8 cellular contexts compared by ENCODE assay signal in the genomic region with DNA sequence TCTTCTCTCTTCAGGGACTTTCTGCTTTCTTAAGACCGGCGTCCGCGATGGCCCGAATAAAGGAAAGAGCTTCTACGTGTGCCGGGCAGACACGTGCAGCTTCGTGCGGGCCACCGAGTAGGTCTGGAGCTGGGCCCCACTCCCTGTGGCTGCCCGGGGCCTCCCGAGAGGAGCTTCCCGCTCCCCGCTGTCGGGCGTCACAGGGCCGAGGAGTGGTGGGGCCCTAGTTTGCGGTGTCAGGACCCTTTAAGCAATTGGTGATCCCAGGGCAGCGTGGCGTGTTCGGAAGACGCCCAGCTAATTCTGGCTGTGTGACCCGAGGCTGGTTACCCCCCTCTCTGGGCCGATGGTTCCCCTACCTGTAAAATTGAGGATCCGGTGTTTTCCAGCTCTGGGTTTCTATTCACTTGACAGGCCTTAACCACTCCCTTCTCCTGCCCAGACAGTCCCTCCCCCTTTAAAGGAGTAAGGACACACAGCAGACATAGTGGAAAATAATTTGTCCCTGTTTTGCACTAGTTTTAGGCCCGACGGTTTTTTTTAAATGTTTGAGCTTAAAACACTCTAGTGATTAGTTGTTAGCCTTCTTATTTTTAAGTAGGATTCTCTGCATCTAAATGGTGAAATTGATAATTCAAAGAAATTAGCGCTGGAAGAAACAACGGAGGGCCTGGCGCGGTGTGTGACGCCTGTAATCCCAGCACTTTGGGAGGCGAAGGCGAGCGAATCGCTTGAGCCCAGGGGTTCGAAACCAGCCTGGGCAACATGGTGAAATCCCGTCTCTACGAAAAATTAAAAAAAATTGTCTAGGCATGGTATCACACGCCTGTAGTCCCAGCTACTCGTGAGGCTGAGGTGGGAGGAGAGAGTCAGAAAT. TPM values are rescaled to one million over a fixed set of nuclear protein-coding genes. Genes with fewer than 3 reads are reported as not detected.
DNase-seq lines count a peak whose midpoint lies in the region; ATAC-seq, FAIRE-seq and TF ChIP-seq lines count a peak whose summit lies in the region.
"Had no signal": no experiment of that assay in that cellular context is flagged by ENCODE, and none has a peak within 500 bp of the region (broad histone marks: within the 10 kb centered on the region; RNA-seq: fewer than 3 reads in every experiment).

No MANE protein-coding gene starts in this region.

- intact Hi-C loops in natural killer cell (cut with micrococcal nuclease), result loop anchor here (1.0 to 2.0 kb wide), 2 partner anchors 323 to 490 kb away; partner anchors contain the start of gene CD58

- H2AFZ ChIP-seq in SK-N-SH (ENCODE audit: low read depth), result peak overlapping the region; percentile 85

- no peaks in the 10 kb centered on the region for H3K9me3 ChIP-seq in SK-N-SH

- DNase-seq in D721Med (ENCODE audit: insufficient read length, low spot score) (peak; percentile 24), SK-N-SH (peak; percentile 61), natural killer cell (no peak), superior temporal gyrus (ENCODE audit: extremely low spot score) (no peak)

- peaks cover 8% of the 10 kb centered on the region for H3K79me2 ChIP-seq in SK-N-SH (ENCODE audit: insufficient read depth)

- H4K20me1 ChIP-seq in SK-N-SH (ENCODE audit: insufficient read depth), result no peaks in the 10 kb centered on the region

- H3K27me3 Mint-ChIP-seq in natural killer cell (ENCODE audit: low read depth in 2 of 2), result no peaks in the 10 kb centered on the region
- H3K27me3 Mint-ChIP-seq: dendritic cell treated with granulocyte-macrophage colony-stimulating factor and Interleukin-4, amounts not matched to agents 40 ng/mL and 50 ng/mL, for 4 days had no signal

- CTCF ChIA-PET in SK-N-SH (lab: Yijun Ruan, JAX), result interaction anchor here (0.8 to 5.7 kb wide), 14 partner anchors 7 to 576 kb away, joined by 3 to 42 read pairs (median 4); partner anchors contain the start of gene TRIM45

- WGBS in SK-N-SH (ENCODE audit: low lambda C conversion rate), result 60% methylated on average over 20 of the region's 42 CpGs

- POLR2A ChIA-PET in SK-N-SH (lab: Yijun Ruan, JAX), result interaction anchor here (0.5 to 1.1 kb wide), 7 partner anchors 140 to 1064 kb away, joined by 3 to 5 read pairs (median 3); partner anchors contain the start of gene IGSF3

- H3K36me3 Mint-ChIP-seq in natural killer cell, result no peaks in the 10 kb centered on the region

- no peak for TF ChIP-seq EP300 in SK-N-SH (IDR thresholded peaks at IDR 0.05; ENCODE audit: borderline replicate concordance in 1 of 2, low read depth in 1 of 2, low read length in 1 of 2)

- peak overlapping the region; percentile 76 to 91 for H3K4me3 ChIP-seq in SK-N-SH (ENCODE audit: low read depth in 2 of 2, low read length in 1 of 2)

- H3K9ac ChIP-seq in SK-N-SH, result peak overlapping the region; percentile 70

- no peak for FAIRE-seq in D721Med (lab: Jason Lieb, UNC)

- no peak overlapping the region for H3K27ac Mint-ChIP-seq in natural killer cell
- H3K27ac Mint-ChIP-seq: dendritic cell treated with granulocyte-macrophage colony-stimulating factor and Interleukin-4, amounts not matched to agents 40 ng/mL and 50 ng/mL, for 4 days had no signal

- H3K4me3 Mint-ChIP-seq in natural killer cell, result no peak overlapping the region
- H3K4me3 Mint-ChIP-seq: dendritic cell treated with granulocyte-macrophage colony-stimulating factor and Interleukin-4, amounts not matched to agents 40 ng/mL and 50 ng/mL, for 4 days had no signal

- TF ChIP-seq RAD21 in SK-N-SH (IDR thresholded peaks at IDR 0.05; ENCODE audit: low read length), result no peak

- ATAC-seq in GM18909 (IDR thresholded peaks at IDR 0.05; ENCODE audit: poor library complexity, unreplicated experiment), result peak; percentile 5
- ATAC-seq in HG03196 (IDR thresholded peaks at IDR 0.05; ENCODE audit: unreplicated experiment), result peak; percentile 6
- peak; percentile 67 for ATAC-seq in esophagus mucosa
- ATAC-seq in natural killer cell, result peak; percentile 8 to 14 (median 9)

- H3F3A ChIP-seq in SK-N-SH (replicated peaks; ENCODE audit: insufficient read depth), result peaks cover 4% of the 10 kb centered on the region

- H3K36me3 ChIP-seq in SK-N-SH (replicated peaks in 1 of 2; ENCODE audit: control insufficient read depth in 1 of 2, insufficient read depth in 2 of 2, low read length in 1 of 2), result peaks cover 6 to 9% of the 10 kb centered on the region in 2 experiments

- H3K4me2 ChIP-seq in SK-N-SH, result peak overlapping the region; percentile 84

- H3K27me3 ChIP-seq in SK-N-SH (ENCODE audit: insufficient read depth), result no peaks in the 10 kb centered on the region

- peak overlapping the region in 1 of 2 experiments; percentile 53; a peak in 1 of 4 replicates for H3K27ac ChIP-seq in SK-N-SH (ENCODE audit: low read depth in 2 of 2, low read length in 1 of 2)

- H3K4me1 ChIP-seq in SK-N-SH (ENCODE audit: control insufficient read depth in 1 of 2, insufficient read depth in 2 of 2, low read depth in 1 of 2, low read length in 1 of 2), result peaks cover 7 to 13% of the 10 kb centered on the region in 2 experiments; a peak in 3 of 4 replicates

- H3K9me3 Mint-ChIP-seq in natural killer cell, result no peaks in the 10 kb centered on the region
- H3K9me3 Mint-ChIP-seq: dendritic cell treated with granulocyte-macrophage colony-stimulating factor and Interleukin-4, amounts not matched to agents 40 ng/mL and 50 ng/mL, for 4 days had no signal

- H3K9me2 ChIP-seq in SK-N-SH, result no peaks in the 10 kb centered on the region

- TF ChIP-seq CTCF in D721Med (IDR thresholded peaks at IDR 0.05; ENCODE audit: insufficient read depth, missing control alignments) (no peak), SK-N-SH (IDR thresholded peaks at IDR 0.05) (no peak), natural killer cell (IDR thresholded peaks at IDR 0.05) (no peak)

- H3K4me1 Mint-ChIP-seq in natural killer cell, result peaks cover 9 to 16% of the 10 kb centered on the region in 2 donors

TF ChIP-seq in SK-N-SH, 30 proteins besides CTCF, POLR2A, EP300 and RAD21:
- TF ChIP-seq SIN3A (IDR thresholded peaks at IDR 0.05; ENCODE audit: borderline replicate concordance, low read depth, low read length) (peak; percentile 49; the same call in 1 of the 2 replicates), MXI1 (IDR thresholded peaks at IDR 0.05; ENCODE audit: low read depth, low read length) (peak; percentile 71; the same call in 1 of the 2 replicates), MAX (IDR thresholded peaks at IDR 0.05; ENCODE audit: low read depth) (peak; percentile 88), TCF12 (IDR thresholded peaks at IDR 0.05) (no peak), POLR2AphosphoS5 (IDR thresholded peaks at IDR 0.05; ENCODE audit: low read depth, low read length) (no peak), ELF1 (IDR thresholded peaks at IDR 0.05) (no peak), REST (IDR thresholded peaks at IDR 0.05; ENCODE audit: low read depth, low read length) (no peak), SMC3 (IDR thresholded peaks at IDR 0.05; ENCODE audit: low read depth, low read length) (no peak), EZH2phosphoT487 (IDR thresholded peaks at IDR 0.05; ENCODE audit: borderline replicate concordance, low read depth) (no peak)
TF ChIP-seq in SK-N-SH: peak in this region for 3.

RNA-seq across cellular contexts. Expression of gene TTF2, which starts 0.6 kb away (rescaled TPM):
- 10.8 and 12.2 TPM in 2 replicates for polyA plus RNA-seq in SK-N-SH (2012; rRNA removed)
- polyA plus RNA-seq in SK-N-SH (2012; cell fraction: cytosol; rRNA removed), result 8.0 and 10.5 TPM in 2 replicates
- 27.1 and 37.0 TPM in 2 replicates for polyA plus RNA-seq in SK-N-SH (2012; cell fraction: nucleus; rRNA removed)
- total RNA-seq in esophagus mucosa, result 26.2 TPM
- 10 to 100 TPM; 17.9 to 24.7 (median 23.9) TPM for total RNA-seq in natural killer cell

RNA-seq across cellular contexts. Expression of gene CD101, which starts 59.1 kb away (rescaled TPM):
- polyA plus RNA-seq in SK-N-SH (2012; rRNA removed), result 0.08 and 0.16 TPM in 2 replicates
- 0.06 and 0.09 TPM in 2 replicates for polyA plus RNA-seq in SK-N-SH (2012; cell fraction: cytosol; rRNA removed)
- 0.15 and 0.57 TPM in 2 replicates for polyA plus RNA-seq in SK-N-SH (2012; cell fraction: nucleus; rRNA removed)
- 1.5 TPM for total RNA-seq in esophagus mucosa
- 1 to 10 TPM in 2 of 3 donors, under 1 TPM in 1; 0.82 to 3.1 (median 2.5) TPM for total RNA-seq in natural killer cell

Comparison
In these comparisons a context has a peak if more than half of its experiments do, and no peak if none do; other contexts are left out.
1. DNase-seq: peak in D721Med (single experiment) and SK-N-SH (single experiment); none in natural killer cell (single experiment) and superior temporal gyrus (single experiment).
2. ATAC-seq: peak in every context shown above with its lines; median percentile 67 in esophagus mucosa; 9 in natural killer cell; 6 in HG03196; 5 in GM18909.